1 cellular context compared by ENCODE assay signal in the genomic region with DNA sequence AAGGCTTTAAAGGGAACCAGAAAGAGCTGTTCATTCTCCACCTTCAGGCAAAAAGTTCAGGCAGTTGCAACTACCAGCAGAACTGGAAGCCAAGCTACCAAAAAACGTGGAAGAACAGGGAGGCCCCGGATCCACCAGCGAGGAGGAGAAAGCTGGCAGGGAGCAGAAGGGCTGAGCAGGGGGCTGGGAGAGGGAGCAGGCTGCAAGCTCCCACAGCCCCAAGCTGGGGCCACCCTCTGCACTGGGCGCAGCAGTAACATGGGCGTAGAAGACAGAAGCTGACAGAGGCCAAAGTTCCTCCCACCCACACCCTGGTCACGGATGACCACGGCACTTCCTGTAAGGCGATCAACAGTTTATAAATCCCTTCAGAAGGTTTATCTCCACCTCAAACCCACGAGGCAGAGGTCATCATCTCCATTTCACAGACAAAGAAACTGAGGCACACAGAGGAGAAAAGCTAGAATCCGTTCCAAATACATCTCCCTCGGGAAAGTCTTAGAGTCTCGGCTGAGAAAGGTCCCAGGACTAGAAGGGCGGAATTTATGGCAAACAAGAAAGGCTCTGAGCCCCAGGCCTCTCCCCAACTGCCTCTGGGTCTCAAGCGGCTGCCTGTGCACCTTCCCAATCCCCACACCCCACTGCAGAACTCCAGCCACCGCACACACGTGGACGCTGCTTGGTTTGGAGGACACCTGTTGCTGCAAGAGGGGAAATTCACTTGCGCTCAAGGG.
TF ChIP-seq lines count a peak whose summit lies in the region.

No MANE protein-coding gene starts in this region.

TF ChIP-seq in K562, 482 proteins besides CTCF, POLR2A, EP300 and RAD21 (continued from another document and continues in another):
- no peak for TF ChIP-seq HDAC3 (IDR thresholded peaks at IDR 0.05; ENCODE audit: borderline replicate concordance, partially characterized antibody)
- TF ChIP-seq MAFG (tag; conservative IDR thresholded peaks at IDR 0.05), result no peak
- TF ChIP-seq ZNF165 (CRISPR knock-in tag; IDR thresholded peaks at IDR 0.05; ENCODE audit: borderline replicate concordance), result no peak
- no peak for TF ChIP-seq HDAC6 (IDR thresholded peaks at IDR 0.05; ENCODE audit: low read depth, low read length)
- TF ChIP-seq DMBX1 (CRISPR knock-in tag; IDR thresholded peaks at IDR 0.05; ENCODE audit: borderline replicate concordance), result no peak
- no peak for TF ChIP-seq JUNB (CRISPR knock-in tag; conservative IDR thresholded peaks at IDR 0.05)
- no peak for TF ChIP-seq ZNF830 (CRISPR knock-in tag; IDR thresholded peaks at IDR 0.05)
- TF ChIP-seq NFXL1 (CRISPR knock-in tag; IDR thresholded peaks at IDR 0.05), result no peak
- TF ChIP-seq PRPF4 (IDR thresholded peaks at IDR 0.05; ENCODE audit: insufficient read depth, low read depth, low read length, poor library complexity, severe bottlenecking), result no peak
- TF ChIP-seq, protein P1, sequence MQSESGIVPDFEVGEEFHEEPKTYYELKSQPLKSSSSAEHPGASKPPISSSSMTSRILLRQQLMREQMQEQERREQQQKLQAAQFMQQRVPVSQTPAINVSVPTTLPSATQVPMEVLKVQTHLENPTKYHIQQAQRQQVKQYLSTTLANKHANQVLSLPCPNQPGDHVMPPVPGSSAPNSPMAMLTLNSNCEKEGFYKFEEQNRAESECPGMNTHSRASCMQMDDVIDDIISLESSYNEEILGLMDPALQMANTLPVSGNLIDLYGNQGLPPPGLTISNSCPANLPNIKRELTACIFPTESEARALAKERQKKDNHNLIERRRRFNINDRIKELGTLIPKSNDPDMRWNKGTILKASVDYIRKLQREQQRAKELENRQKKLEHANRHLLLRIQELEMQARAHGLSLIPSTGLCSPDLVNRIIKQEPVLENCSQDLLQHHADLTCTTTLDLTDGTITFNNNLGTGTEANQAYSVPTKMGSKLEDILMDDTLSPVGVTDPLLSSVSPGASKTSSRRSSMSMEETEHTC (IDR thresholded peaks at IDR 0.05), result no peak
- no peak for TF ChIP-seq KAT7 (CRISPR knock-in tag; IDR thresholded peaks at IDR 0.05; ENCODE audit: borderline replicate concordance)
- no peak for TF ChIP-seq POLR2AphosphoS2 (IDR thresholded peaks at IDR 0.05; ENCODE audit: low read length)
- TF ChIP-seq CBFB (CRISPR knock-in tag; IDR thresholded peaks at IDR 0.05), result no peak
- peak; percentile 45 for TF ChIP-seq RBM25 (IDR thresholded peaks at IDR 0.05; ENCODE audit: low read depth, low read length, severe bottlenecking)
- TF ChIP-seq TFAM (CRISPR knock-in tag; conservative IDR thresholded peaks at IDR 0.05), result no peak
- TF ChIP-seq SMARCB1 (IDR thresholded peaks at IDR 0.05; ENCODE audit: insufficient read length, low read depth), result no peak
- no peak for TF ChIP-seq KDM2B (CRISPR knock-in tag; IDR thresholded peaks at IDR 0.05)
- TF ChIP-seq, protein P2, sequence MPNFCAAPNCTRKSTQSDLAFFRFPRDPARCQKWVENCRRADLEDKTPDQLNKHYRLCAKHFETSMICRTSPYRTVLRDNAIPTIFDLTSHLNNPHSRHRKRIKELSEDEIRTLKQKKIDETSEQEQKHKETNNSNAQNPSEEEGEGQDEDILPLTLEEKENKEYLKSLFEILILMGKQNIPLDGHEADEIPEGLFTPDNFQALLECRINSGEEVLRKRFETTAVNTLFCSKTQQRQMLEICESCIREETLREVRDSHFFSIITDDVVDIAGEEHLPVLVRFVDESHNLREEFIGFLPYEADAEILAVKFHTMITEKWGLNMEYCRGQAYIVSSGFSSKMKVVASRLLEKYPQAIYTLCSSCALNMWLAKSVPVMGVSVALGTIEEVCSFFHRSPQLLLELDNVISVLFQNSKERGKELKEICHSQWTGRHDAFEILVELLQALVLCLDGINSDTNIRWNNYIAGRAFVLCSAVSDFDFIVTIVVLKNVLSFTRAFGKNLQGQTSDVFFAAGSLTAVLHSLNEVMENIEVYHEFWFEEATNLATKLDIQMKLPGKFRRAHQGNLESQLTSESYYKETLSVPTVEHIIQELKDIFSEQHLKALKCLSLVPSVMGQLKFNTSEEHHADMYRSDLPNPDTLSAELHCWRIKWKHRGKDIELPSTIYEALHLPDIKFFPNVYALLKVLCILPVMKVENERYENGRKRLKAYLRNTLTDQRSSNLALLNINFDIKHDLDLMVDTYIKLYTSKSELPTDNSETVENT (CRISPR knock-in tag; IDR thresholded peaks at IDR 0.05), result no peak
- TF ChIP-seq, protein P3, sequence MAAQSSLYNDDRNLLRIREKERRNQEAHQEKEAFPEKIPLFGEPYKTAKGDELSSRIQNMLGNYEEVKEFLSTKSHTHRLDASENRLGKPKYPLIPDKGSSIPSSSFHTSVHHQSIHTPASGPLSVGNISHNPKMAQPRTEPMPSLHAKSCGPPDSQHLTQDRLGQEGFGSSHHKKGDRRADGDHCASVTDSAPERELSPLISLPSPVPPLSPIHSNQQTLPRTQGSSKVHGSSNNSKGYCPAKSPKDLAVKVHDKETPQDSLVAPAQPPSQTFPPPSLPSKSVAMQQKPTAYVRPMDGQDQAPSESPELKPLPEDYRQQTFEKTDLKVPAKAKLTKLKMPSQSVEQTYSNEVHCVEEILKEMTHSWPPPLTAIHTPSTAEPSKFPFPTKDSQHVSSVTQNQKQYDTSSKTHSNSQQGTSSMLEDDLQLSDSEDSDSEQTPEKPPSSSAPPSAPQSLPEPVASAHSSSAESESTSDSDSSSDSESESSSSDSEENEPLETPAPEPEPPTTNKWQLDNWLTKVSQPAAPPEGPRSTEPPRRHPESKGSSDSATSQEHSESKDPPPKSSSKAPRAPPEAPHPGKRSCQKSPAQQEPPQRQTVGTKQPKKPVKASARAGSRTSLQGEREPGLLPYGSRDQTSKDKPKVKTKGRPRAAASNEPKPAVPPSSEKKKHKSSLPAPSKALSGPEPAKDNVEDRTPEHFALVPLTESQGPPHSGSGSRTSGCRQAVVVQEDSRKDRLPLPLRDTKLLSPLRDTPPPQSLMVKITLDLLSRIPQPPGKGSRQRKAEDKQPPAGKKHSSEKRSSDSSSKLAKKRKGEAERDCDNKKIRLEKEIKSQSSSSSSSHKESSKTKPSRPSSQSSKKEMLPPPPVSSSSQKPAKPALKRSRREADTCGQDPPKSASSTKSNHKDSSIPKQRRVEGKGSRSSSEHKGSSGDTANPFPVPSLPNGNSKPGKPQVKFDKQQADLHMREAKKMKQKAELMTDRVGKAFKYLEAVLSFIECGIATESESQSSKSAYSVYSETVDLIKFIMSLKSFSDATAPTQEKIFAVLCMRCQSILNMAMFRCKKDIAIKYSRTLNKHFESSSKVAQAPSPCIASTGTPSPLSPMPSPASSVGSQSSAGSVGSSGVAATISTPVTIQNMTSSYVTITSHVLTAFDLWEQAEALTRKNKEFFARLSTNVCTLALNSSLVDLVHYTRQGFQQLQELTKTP (IDR thresholded peaks at IDR 0.05; ENCODE audit: low read depth in 1 of 2, partially characterized antibody in 2 of 2), result no peak
- no peak for TF ChIP-seq CBFA2T2 (conservative IDR thresholded peaks at IDR 0.05)
- no peak for TF ChIP-seq KDM4B (IDR thresholded peaks at IDR 0.05; ENCODE audit: borderline replicate concordance in 2 of 2, low read depth in 1 of 2)
- 0 out of 2 replicates have a peak, but pooled peaks have one; percentile 46 for TF ChIP-seq SMARCA5 (IDR thresholded peaks at IDR 0.05)
- TF ChIP-seq ZNF518B (CRISPR knock-in tag; IDR thresholded peaks at IDR 0.05), result no peak
- no peak for TF ChIP-seq TAF15 (IDR thresholded peaks at IDR 0.05; ENCODE audit: low read depth, low read length)
- TF ChIP-seq, protein P4, sequence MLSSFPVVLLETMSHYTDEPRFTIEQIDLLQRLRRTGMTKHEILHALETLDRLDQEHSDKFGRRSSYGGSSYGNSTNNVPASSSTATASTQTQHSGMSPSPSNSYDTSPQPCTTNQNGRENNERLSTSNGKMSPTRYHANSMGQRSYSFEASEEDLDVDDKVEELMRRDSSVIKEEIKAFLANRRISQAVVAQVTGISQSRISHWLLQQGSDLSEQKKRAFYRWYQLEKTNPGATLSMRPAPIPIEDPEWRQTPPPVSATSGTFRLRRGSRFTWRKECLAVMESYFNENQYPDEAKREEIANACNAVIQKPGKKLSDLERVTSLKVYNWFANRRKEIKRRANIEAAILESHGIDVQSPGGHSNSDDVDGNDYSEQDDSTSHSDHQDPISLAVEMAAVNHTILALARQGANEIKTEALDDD (IDR thresholded peaks at IDR 0.05), result peak; percentile 43; the same call in 1 of the 2 replicates
- TF ChIP-seq TFE3 (CRISPR knock-in tag; IDR thresholded peaks at IDR 0.05), result no peak
- TF ChIP-seq, protein P5, sequence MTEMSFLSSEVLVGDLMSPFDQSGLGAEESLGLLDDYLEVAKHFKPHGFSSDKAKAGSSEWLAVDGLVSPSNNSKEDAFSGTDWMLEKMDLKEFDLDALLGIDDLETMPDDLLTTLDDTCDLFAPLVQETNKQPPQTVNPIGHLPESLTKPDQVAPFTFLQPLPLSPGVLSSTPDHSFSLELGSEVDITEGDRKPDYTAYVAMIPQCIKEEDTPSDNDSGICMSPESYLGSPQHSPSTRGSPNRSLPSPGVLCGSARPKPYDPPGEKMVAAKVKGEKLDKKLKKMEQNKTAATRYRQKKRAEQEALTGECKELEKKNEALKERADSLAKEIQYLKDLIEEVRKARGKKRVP (CRISPR knock-in tag; IDR thresholded peaks at IDR 0.05), result no peak
- no peak for TF ChIP-seq FOXM1 (IDR thresholded peaks at IDR 0.05; ENCODE audit: low read depth)
- no peak for TF ChIP-seq FOXM1 (CRISPR knock-in tag; IDR thresholded peaks at IDR 0.05; ENCODE audit: low read depth)
- peak; percentile 20; the same call in 1 of the 2 replicates for TF ChIP-seq MXI1 (IDR thresholded peaks at IDR 0.05; ENCODE audit: low read depth, low read length)
- no peak for TF ChIP-seq STAT5A (IDR thresholded peaks at IDR 0.05; ENCODE audit: borderline replicate concordance, low read length)
- TF ChIP-seq BCOR (IDR thresholded peaks at IDR 0.05), result peak; percentile 58; the same call in 1 of the 2 replicates
- 0 out of 2 replicates have a peak, but pooled peaks have one; percentile 13 for TF ChIP-seq ZBTB2 (IDR thresholded peaks at IDR 0.05)
- no peak for TF ChIP-seq ZNF12 (CRISPR knock-in tag; IDR thresholded peaks at IDR 0.05)
- TF ChIP-seq CBX2 (IDR thresholded peaks at IDR 0.05; ENCODE audit: insufficient read depth, low read length, poor library complexity, severe bottlenecking), result no peak
- TF ChIP-seq ZNF124 (CRISPR knock-in tag; IDR thresholded peaks at IDR 0.05), result no peak
